Comparison of ENCODE assay signal across 8 cellular contexts in the genomic region with DNA sequence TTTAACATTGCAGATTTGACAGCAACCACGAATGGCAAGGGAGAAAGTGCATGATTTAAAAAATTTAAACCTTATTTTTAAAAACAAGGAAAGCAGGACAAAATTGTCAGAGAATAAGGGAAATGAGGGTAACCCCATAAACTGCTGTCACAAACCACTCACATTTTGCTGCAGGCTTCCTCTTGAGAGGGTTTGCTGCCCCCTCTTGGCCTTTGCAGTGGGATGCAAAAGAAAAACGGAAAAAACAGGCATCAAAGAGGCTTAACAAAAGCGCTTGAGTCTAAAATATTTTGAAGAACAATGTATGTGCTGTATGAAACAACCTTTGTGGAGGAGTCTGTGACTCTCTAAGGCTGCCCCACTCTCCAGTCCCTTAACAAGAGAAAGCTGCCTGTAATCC.
DNase-seq lines count a peak whose midpoint lies in the region; ATAC-seq and TF ChIP-seq lines count a peak whose summit lies in the region.

No MANE protein-coding gene starts in this region.

- H3K4me3 ChIP-seq in heart right ventricle (no peak overlapping the region), retinal pigment epithelial cell (ENCODE audit: low read length) (no peak overlapping the region)

- no peak overlapping the region for H3K4me3 Mint-ChIP-seq in activated CD8-positive, alpha-beta T cell treated with anti-CD3 and anti-CD28 coated beads for 36 hours

- H3K9me3 Mint-ChIP-seq in activated CD8-positive, alpha-beta T cell treated with anti-CD3 and anti-CD28 coated beads for 36 hours, result no peaks in the 10 kb centered on the region

- TF ChIP-seq CTCF in heart right ventricle (IDR thresholded peaks at IDR 0.05), result peak; percentile 8 to 67 (median 58)
- no peak for TF ChIP-seq CTCF in activated CD8-positive, alpha-beta T cell treated with anti-CD3 and anti-CD28 coated beads for 36 hours (IDR thresholded peaks at IDR 0.05)
- peak; percentile 92 for TF ChIP-seq CTCF in retinal pigment epithelial cell (conservative IDR thresholded peaks at IDR 0.05; ENCODE audit: low read depth, low read length)

- H3K36me3 Mint-ChIP-seq in activated CD8-positive, alpha-beta T cell treated with anti-CD3 and anti-CD28 coated beads for 36 hours (ENCODE audit: low read depth), result no peaks in the 10 kb centered on the region

- H3K9me3 ChIP-seq in heart right ventricle, result no peaks in the 10 kb centered on the region

- CTCF ChIA-PET in activated CD8-positive, alpha-beta T cell treated with anti-CD3 and anti-CD28 coated beads for 36 hours (lab: Charles Lee), result interaction anchor here (0.7 kb wide), 1 partner anchor 95 kb away, joined by 3 read pairs; no protein-coding TSS in a partner anchor

- H3K4me1 ChIP-seq in heart right ventricle, result no peaks in the 10 kb centered on the region

- ATAC-seq in heart right ventricle (peak in 1 of 8 donors; percentile 34), Right ventricle myocardium inferior (no peak), HG02973 (IDR thresholded peaks at IDR 0.05; ENCODE audit: unreplicated experiment) (peak; percentile 87)
- no peak for ATAC-seq in activated CD8-positive, alpha-beta T cell treated with anti-CD3 and anti-CD28 coated beads for 36 hours

- H3K27me3 ChIP-seq in heart right ventricle, result no peaks in the 10 kb centered on the region

- no peak overlapping the region for H3K27ac ChIP-seq in heart right ventricle

- POLR2A ChIA-PET in activated CD8-positive, alpha-beta T cell treated with anti-CD3 and anti-CD28 coated beads for 36 hours (lab: Charles Lee), result no interaction called here

- no peaks in the 10 kb centered on the region for H3K4me1 Mint-ChIP-seq in activated CD8-positive, alpha-beta T cell treated with anti-CD3 and anti-CD28 coated beads for 36 hours (ENCODE audit: low read depth)

- no peaks in the 10 kb centered on the region for H3K36me3 ChIP-seq in heart right ventricle

- 5% methylated on average over 3 of the region's 3 CpGs for WGBS in heart right ventricle, 2 donors

- intact Hi-C loops in heart right ventricle (cut with DNase I) (loop anchor here in 2 of 10 donors (2.0 to 10.0 kb wide), 2 partner anchors 1407 to 1409 kb away; no protein-coding TSS in a partner anchor), Right ventricle myocardium inferior (cut with DNase I) (loop anchor here (5.0 kb wide), 1 partner anchor 1406 kb away; no protein-coding TSS in a partner anchor)
- intact Hi-C loops in activated CD8-positive, alpha-beta T cell treated with anti-CD3 and anti-CD28 coated beads for 36 hours (cut with micrococcal nuclease), result no loop called here

- H3K27me3 Mint-ChIP-seq in activated CD8-positive, alpha-beta T cell treated with anti-CD3 and anti-CD28 coated beads for 36 hours, result peaks cover 2% of the 10 kb centered on the region

- H3K27ac Mint-ChIP-seq in activated CD8-positive, alpha-beta T cell treated with anti-CD3 and anti-CD28 coated beads for 36 hours, result no peak overlapping the region

- DNase-seq in heart right ventricle (peak in 1 of 2 donors; percentile 7), Right ventricle myocardium inferior (ENCODE audit: missing footprints) (no peak), NCI-H2227 treated with DMSO at 0.1 percent for 48 hours (lab: John Stamatoyannopoulos, UW) (peak; percentile 26), globus pallidus (ENCODE audit: low spot score) (peak; percentile 73), retinal pigment epithelial cell (ENCODE audit: low read depth) (peak; percentile 38)
- DNase-seq in activated CD8-positive, alpha-beta T cell treated with anti-CD3 and anti-CD28 coated beads for 36 hours, result peak; percentile 50
- DNase-seq in effector CD4-positive, alpha-beta T cell, result no peak

Comparison
In these comparisons a context has a peak if more than half of its experiments do, and no peak if none do; other contexts are left out.
1. DNase-seq: peak in NCI-H2227 treated with DMSO at 0.1 percent for 48 hours (single experiment), activated CD8-positive, alpha-beta T cell treated with anti-CD3 and anti-CD28 coated beads for 36 hours (single experiment), globus pallidus (single experiment) and retinal pigment epithelial cell (single experiment); none in Right ventricle myocardium inferior (single experiment) and effector CD4-positive, alpha-beta T cell (single experiment).